9 cellular contexts compared by ENCODE assay signal in the genomic region with DNA sequence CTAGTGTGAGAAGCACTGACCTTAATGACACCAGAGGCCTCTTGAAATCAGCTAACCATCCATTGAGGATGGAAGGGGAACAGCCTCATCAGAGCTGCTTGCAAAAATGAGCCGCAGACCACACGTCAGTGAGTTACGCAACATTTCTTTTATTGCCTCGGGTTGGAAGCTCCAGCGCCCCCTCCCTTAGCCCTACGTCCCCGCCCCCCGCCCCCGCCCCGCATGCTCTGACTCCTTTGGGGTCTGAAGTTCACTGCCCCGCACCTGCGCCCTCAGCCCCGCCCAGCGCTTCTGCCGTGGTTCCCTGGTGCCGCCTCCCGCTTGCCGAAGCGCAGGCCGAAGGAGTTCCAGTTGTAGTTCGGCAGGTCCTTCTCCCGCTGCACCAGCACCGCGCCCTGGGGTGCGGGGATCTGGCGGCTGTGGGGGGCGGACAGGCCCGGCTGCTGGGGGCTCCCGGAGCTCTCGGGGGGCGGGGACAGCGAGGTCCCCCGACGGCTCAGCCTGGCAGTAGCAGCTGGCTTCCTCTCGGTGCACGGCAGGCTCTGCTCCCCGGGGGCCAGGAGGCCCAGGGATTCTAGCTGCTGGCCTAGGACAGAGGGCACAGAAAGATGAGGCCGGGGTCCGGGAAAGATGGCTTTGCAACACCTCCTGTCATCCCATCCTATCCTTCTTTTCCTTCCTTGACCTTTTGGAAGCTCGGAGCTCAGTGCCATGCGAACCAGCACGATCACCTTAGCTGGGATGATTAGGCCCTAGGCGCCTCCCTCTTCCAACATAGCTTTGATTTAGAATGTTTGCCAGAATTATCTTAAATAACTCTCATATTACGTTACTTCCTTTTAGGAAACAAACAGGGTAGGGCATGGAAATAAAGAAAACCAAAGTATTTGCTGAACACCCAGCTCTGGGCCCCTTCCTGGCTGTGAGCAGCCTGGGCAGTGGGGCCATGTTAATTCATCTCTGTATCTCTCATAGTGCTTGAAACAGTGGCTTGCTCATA. TPM values are rescaled to one million over a fixed set of nuclear protein-coding genes. Genes with fewer than 3 reads are reported as not detected.
DNase-seq lines count a peak whose midpoint lies in the region; ATAC-seq and TF ChIP-seq lines count a peak whose summit lies in the region.
"Had no signal": no experiment of that assay in that cellular context is flagged by ENCODE, and none has a peak within 500 bp of the region (broad histone marks: within the 10 kb centered on the region; RNA-seq: fewer than 3 reads in every experiment).

No MANE protein-coding gene starts in this region.

- peaks cover 0 to 8% of the 10 kb centered on the region in 2 donors for H3K36me3 Mint-ChIP-seq in naive B cell
- no peaks in the 10 kb centered on the region for H3K36me3 Mint-ChIP-seq in osteocyte (ENCODE audit: unreplicated experiment)

- TF ChIP-seq CTCF in coronary artery (IDR thresholded peaks at IDR 0.05): no peak
- no peak for TF ChIP-seq CTCF in osteocyte (IDR thresholded peaks at IDR 0.05)

- H3K4me3 Mint-ChIP-seq in naive B cell (peak overlapping the region in 7 of 8 donors; percentile 30 to 85 (median 49)), osteocyte (ENCODE audit: unreplicated experiment) (no peak overlapping the region)

- H3K4me3 ChIP-seq in coronary artery: peak overlapping the region; percentile 57

- H3K27ac ChIP-seq in coronary artery: no peak overlapping the region

- H3K27ac Mint-ChIP-seq in naive B cell: peak overlapping the region in 1 of 6 donors; percentile 80
- H3K27ac Mint-ChIP-seq in osteocyte (ENCODE audit: unreplicated experiment): no peak overlapping the region

- H3K4me1 Mint-ChIP-seq in naive B cell (peaks cover 6 to 12% (median 7%) of the 10 kb centered on the region in 3 donors), osteocyte (ENCODE audit: unreplicated experiment) (peaks cover 8% of the 10 kb centered on the region)

- ATAC-seq in naive B cell (ENCODE audit: low read depth in 2 of 2) (peak; percentile 44 to 65), SK-N-SH treated with all-trans-retinoic acid at 6 μM for 48 hours (no peak)

- DNase-seq in ELR (ENCODE audit: low read depth): peak; percentile 35
- peak; percentile 91 for DNase-seq in NCI-H2171 treated with DMSO at 0.1 percent for 48 hours (lab: John Stamatoyannopoulos, UW)
- DNase-seq in coronary artery (ENCODE audit: low spot score): no peak
- DNase-seq in naive B cell: peak; percentile 5
- no peak for DNase-seq in kidney glomerular epithelial cell (lab: John Stamatoyannopoulos, UW)
- no peak for DNase-seq in HT-29 (ENCODE audit: low spot score)
- no peak for DNase-seq in osteocyte (ENCODE audit: extremely low spot score, unreplicated experiment)

- H3K9me3 Mint-ChIP-seq in naive B cell: no peaks in the 10 kb centered on the region
- no peaks in the 10 kb centered on the region for H3K9me3 Mint-ChIP-seq in osteocyte (ENCODE audit: unreplicated experiment)

- H3K27me3 Mint-ChIP-seq in naive B cell: peaks cover 46 to 56% (median 52%) of the 10 kb centered on the region in 3 donors
- peaks cover 65% of the 10 kb centered on the region for H3K27me3 Mint-ChIP-seq in osteocyte (ENCODE audit: unreplicated experiment)

TF ChIP-seq in SK-N-SH treated with all-trans-retinoic acid at 6 μM for 48 hours, 23 proteins besides CTCF, POLR2A, EP300 and RAD21:
- TF ChIP-seq TCF4 (CRISPR knock-in tag; IDR thresholded peaks at IDR 0.05; ENCODE audit: borderline replicate concordance) (no peak), ISL1 (CRISPR knock-in tag; IDR thresholded peaks at IDR 0.05) (no peak), ZFP3 (CRISPR knock-in tag; IDR thresholded peaks at IDR 0.05) (no peak), BACH2 (CRISPR knock-in tag; IDR thresholded peaks at IDR 0.05; ENCODE audit: borderline replicate concordance) (no peak), ARNTL (CRISPR knock-in tag; IDR thresholded peaks at IDR 0.05; ENCODE audit: borderline replicate concordance, low read depth) (no peak), ZFP30 (CRISPR knock-in tag; IDR thresholded peaks at IDR 0.05) (no peak), TOX (CRISPR knock-in tag; IDR thresholded peaks at IDR 0.05; ENCODE audit: borderline replicate concordance) (no peak), SNAI2 (CRISPR knock-in tag; IDR thresholded peaks at IDR 0.05) (no peak), PPARA (CRISPR knock-in tag; IDR thresholded peaks at IDR 0.05; ENCODE audit: borderline replicate concordance) (no peak), OSR1 (CRISPR knock-in tag; IDR thresholded peaks at IDR 0.05) (no peak), ESRRG (CRISPR knock-in tag; IDR thresholded peaks at IDR 0.05) (no peak), RARB (CRISPR knock-in tag; IDR thresholded peaks at IDR 0.05) (no peak), ZNF8 (CRISPR knock-in tag; IDR thresholded peaks at IDR 0.05) (no peak), GLIS3 (CRISPR knock-in tag; IDR thresholded peaks at IDR 0.05) (no peak)
- TF ChIP-seq, protein P1, sequence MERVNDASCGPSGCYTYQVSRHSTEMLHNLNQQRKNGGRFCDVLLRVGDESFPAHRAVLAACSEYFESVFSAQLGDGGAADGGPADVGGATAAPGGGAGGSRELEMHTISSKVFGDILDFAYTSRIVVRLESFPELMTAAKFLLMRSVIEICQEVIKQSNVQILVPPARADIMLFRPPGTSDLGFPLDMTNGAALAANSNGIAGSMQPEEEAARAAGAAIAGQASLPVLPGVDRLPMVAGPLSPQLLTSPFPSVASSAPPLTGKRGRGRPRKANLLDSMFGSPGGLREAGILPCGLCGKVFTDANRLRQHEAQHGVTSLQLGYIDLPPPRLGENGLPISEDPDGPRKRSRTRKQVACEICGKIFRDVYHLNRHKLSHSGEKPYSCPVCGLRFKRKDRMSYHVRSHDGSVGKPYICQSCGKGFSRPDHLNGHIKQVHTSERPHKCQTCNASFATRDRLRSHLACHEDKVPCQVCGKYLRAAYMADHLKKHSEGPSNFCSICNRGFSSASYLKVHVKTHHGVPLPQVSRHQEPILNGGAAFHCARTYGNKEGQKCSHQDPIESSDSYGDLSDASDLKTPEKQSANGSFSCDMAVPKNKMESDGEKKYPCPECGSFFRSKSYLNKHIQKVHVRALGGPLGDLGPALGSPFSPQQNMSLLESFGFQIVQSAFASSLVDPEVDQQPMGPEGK (CRISPR knock-in tag; IDR thresholded peaks at IDR 0.05; ENCODE audit: borderline replicate concordance): no peak
- TF ChIP-seq, protein P2, sequence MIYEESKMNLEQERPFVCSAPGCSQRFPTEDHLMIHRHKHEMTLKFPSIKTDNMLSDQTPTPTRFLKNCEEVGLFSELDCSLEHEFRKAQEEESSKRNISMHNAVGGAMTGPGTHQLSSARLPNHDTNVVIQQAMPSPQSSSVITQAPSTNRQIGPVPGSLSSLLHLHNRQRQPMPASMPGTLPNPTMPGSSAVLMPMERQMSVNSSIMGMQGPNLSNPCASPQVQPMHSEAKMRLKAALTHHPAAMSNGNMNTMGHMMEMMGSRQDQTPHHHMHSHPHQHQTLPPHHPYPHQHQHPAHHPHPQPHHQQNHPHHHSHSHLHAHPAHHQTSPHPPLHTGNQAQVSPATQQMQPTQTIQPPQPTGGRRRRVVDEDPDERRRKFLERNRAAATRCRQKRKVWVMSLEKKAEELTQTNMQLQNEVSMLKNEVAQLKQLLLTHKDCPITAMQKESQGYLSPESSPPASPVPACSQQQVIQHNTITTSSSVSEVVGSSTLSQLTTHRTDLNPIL (CRISPR knock-in tag; IDR thresholded peaks at IDR 0.05; ENCODE audit: low read depth): no peak
- TF ChIP-seq, protein P3, sequence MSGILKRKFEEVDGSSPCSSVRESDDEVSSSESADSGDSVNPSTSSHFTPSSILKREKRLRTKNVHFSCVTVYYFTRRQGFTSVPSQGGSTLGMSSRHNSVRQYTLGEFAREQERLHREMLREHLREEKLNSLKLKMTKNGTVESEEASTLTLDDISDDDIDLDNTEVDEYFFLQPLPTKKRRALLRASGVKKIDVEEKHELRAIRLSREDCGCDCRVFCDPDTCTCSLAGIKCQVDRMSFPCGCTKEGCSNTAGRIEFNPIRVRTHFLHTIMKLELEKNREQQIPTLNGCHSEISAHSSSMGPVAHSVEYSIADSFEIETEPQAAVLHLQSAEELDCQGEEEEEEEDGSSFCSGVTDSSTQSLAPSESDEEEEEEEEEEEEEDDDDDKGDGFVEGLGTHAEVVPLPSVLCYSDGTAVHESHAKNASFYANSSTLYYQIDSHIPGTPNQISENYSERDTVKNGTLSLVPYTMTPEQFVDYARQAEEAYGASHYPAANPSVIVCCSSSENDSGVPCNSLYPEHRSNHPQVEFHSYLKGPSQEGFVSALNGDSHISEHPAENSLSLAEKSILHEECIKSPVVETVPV (CRISPR knock-in tag; IDR thresholded peaks at IDR 0.05): no peak

RNA-seq across cellular contexts. Expression of a gene that starts 5.8 kb away (rescaled TPM):
- not detected for polyA plus RNA-seq in naive B cell (ENCODE audit: low read depth in 6 of 6)
- 0.23 and 3.1 TPM in 2 replicates for total RNA-seq in HT-29 (2014; rRNA removed; shearing (Covaris generic))
- not detected in 2 replicates for total RNA-seq in osteocyte
- total RNA-seq: frontal cortex had no signal

RNA-seq across cellular contexts. Expression of a gene that starts 23.3 kb away (rescaled TPM):
- not detected for polyA plus RNA-seq in naive B cell (ENCODE audit: low read depth in 6 of 6)
- total RNA-seq in HT-29 (2014; rRNA removed; shearing (Covaris generic)): 10.8 and 28.7 TPM in 2 replicates
- total RNA-seq in osteocyte: not detected in 2 replicates

RNA-seq across cellular contexts. Expression of a gene that starts 24.4 kb away (rescaled TPM):
- polyA plus RNA-seq in naive B cell (ENCODE audit: low read depth in 6 of 6): not detected
- total RNA-seq in HT-29 (2014; rRNA removed; shearing (Covaris generic)): 10.7 and 15.6 TPM in 2 replicates
- total RNA-seq in osteocyte: not detected in 2 replicates
- total RNA-seq: frontal cortex had no signal

RNA-seq across cellular contexts. Expression of a gene that starts 38.7 kb away (rescaled TPM):
- polyA plus RNA-seq in naive B cell (ENCODE audit: low read depth in 6 of 6): under 1 TPM in 4 of 6 donors, not detected in 2; 0.18 to 0.99 (median 0.35) TPM
- total RNA-seq in HT-29 (2014; rRNA removed; shearing (Covaris generic)): 0.15 TPM in 1 of 2 replicates, not detected in the other
- total RNA-seq in osteocyte: 15.4 and 15.9 TPM in 2 replicates

Comparison
In these comparisons a context has a peak if more than half of its experiments do, and no peak if none do; other contexts are left out.
1. DNase-seq: peak in ELR (single experiment), NCI-H2171 treated with DMSO at 0.1 percent for 48 hours (single experiment) and naive B cell (single experiment); none in coronary artery (single experiment), kidney glomerular epithelial cell (single experiment), HT-29 (single experiment) and osteocyte (single experiment).
2. RNA of a gene that starts 23.3 kb away (total RNA-seq): 10.8 to 28.7 TPM in HT-29; not detected in osteocyte; every median in the first group is over 10 times any median in the second.
3. RNA of a gene that starts 24.4 kb away (total RNA-seq): 10.7 to 15.6 TPM in HT-29; not detected in osteocyte; every median in the first group is over 10 times any median in the second.